ENCODE assay signal across 9 cellular contexts in the genomic region with DNA sequence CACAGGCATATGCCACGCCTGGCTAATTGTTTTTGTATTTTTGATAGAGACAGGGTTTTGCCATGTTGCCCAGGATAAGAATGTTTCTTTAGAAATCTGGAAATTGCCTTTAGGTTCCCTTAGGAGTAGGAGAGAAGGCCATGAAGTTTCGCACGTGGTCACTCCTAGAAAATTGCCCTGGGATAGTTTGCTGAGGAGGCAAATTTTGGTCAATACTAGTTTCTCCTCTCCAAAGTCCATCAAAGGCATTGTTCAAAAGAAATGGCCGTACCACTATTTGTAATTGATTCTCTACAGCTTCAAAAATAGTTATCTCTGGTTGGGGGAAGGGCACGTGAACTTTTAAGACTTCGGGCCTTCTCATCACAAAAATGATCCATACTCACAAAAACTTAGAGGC. TPM values are rescaled to one million over a fixed set of nuclear protein-coding genes. Genes with fewer than 3 reads are reported as not detected.
DNase-seq lines count a peak whose midpoint lies in the region; TF ChIP-seq lines count a peak whose summit lies in the region.
"Had no signal": no experiment of that assay in that cellular context is flagged by ENCODE, and none has a peak within 500 bp of the region (broad histone marks: within the 10 kb centered on the region; RNA-seq: fewer than 3 reads in every experiment).

No MANE protein-coding gene starts in this region.

- H3K9me3 Mint-ChIP-seq in activated T-helper 2 cell treated with anti-CD3 and anti-CD28 coated beads, Interferon-gamma antibody, Interleukin-2, Interleukin-4, amounts not matched to agents 10 μg/mL and 5 μg/mL and 100 μg/mL, durations not matched to agents 14 hours and 24 hours and 36 hours = no peaks in the 10 kb centered on the region
- H3K9me3 Mint-ChIP-seq in nephron = no peaks in the 10 kb centered on the region
- H3K9me3 Mint-ChIP-seq: H9 had no signal

- no peaks in the 10 kb centered on the region for H3K27me3 Mint-ChIP-seq in activated T-helper 2 cell treated with anti-CD3 and anti-CD28 coated beads, Interferon-gamma antibody, Interleukin-2, Interleukin-4, amounts not matched to agents 10 μg/mL and 5 μg/mL and 100 μg/mL, durations not matched to agents 14 hours and 24 hours and 36 hours (ENCODE audit: low read depth)
- no peaks in the 10 kb centered on the region for H3K27me3 Mint-ChIP-seq in nephron (ENCODE audit: low read depth)

- peak overlapping the region; percentile 79 for H3K27ac Mint-ChIP-seq in activated T-helper 2 cell treated with anti-CD3 and anti-CD28 coated beads, Interferon-gamma antibody, Interleukin-2, Interleukin-4, amounts not matched to agents 10 μg/mL and 5 μg/mL and 100 μg/mL, durations not matched to agents 14 hours and 24 hours and 36 hours
- H3K27ac Mint-ChIP-seq in nephron = peak overlapping the region in 2 of 3 experiments; percentile 51 to 97

- peak overlapping the region; percentile 57 for H3K4me2 ChIP-seq in DOHH2 (ENCODE audit: low read length)

- H3K4me1 ChIP-seq in DOHH2 (ENCODE audit: control insufficient read depth, low read length) = peaks cover 31% of the 10 kb centered on the region
- peaks cover 8% of the 10 kb centered on the region for H3K4me1 ChIP-seq in BE2C

- H3K36me3 ChIP-seq in DOHH2 (ENCODE audit: control insufficient read depth, low read length) (peaks cover 37% of the 10 kb centered on the region), BE2C (peaks cover 9% of the 10 kb centered on the region)

- H3K79me2 ChIP-seq in DOHH2 (ENCODE audit: control insufficient read depth, low read length) = peaks cover 42% of the 10 kb centered on the region

- no peaks in the 10 kb centered on the region for H3F3A ChIP-seq in DOHH2 (ENCODE audit: control insufficient read depth, insufficient read depth)

- H3K27me3 ChIP-seq in DOHH2 (ENCODE audit: control insufficient read depth, low read length) = no peaks in the 10 kb centered on the region
- H3K27me3 ChIP-seq in BE2C = no peaks in the 10 kb centered on the region

- H3K27ac ChIP-seq in C4-2B (peak overlapping the region; percentile 97), DOHH2 (ENCODE audit: low read depth, low read length) (no peak overlapping the region; the same call in 1 of the 2 replicates)
- H3K27ac ChIP-seq: HL-60 had no signal

- peaks cover 20% of the 10 kb centered on the region for H3K4me1 Mint-ChIP-seq in activated T-helper 2 cell treated with anti-CD3 and anti-CD28 coated beads, Interferon-gamma antibody, Interleukin-2, Interleukin-4, amounts not matched to agents 10 μg/mL and 5 μg/mL and 100 μg/mL, durations not matched to agents 14 hours and 24 hours and 36 hours (ENCODE audit: low read depth)
- H3K4me1 Mint-ChIP-seq in nephron = peaks cover 13% of the 10 kb centered on the region

- TF ChIP-seq CTCF in C4-2B (conservative IDR thresholded peaks at IDR 0.05) (no peak), DOHH2 (IDR thresholded peaks at IDR 0.05; ENCODE audit: low read depth, low read length, poor library complexity, severe bottlenecking) (no peak), nephron (IDR thresholded peaks at IDR 0.05; ENCODE audit: unreplicated experiment in 3 of 3) (no peak), BE2C (IDR thresholded peaks at IDR 0.05; ENCODE audit: low read depth, low read length) (no peak)

- H3K36me3 Mint-ChIP-seq in activated T-helper 2 cell treated with anti-CD3 and anti-CD28 coated beads, Interferon-gamma antibody, Interleukin-2, Interleukin-4, amounts not matched to agents 10 μg/mL and 5 μg/mL and 100 μg/mL, durations not matched to agents 14 hours and 24 hours and 36 hours (ENCODE audit: low read depth) = peaks cover 28% of the 10 kb centered on the region
- H3K36me3 Mint-ChIP-seq in nephron (ENCODE audit: low read depth) = peaks cover 16% of the 10 kb centered on the region

- H4K20me1 ChIP-seq in DOHH2 (ENCODE audit: control insufficient read depth, insufficient read depth, low read depth, low read length) = 0 out of 2 replicates have a peak, but pooled peaks cover 3% of the 10 kb centered on the region

- H3K4me3 ChIP-seq in DOHH2 (ENCODE audit: low read length) (no peak overlapping the region), BE2C (ENCODE audit: low read depth, low read length) (no peak overlapping the region)

- no peak for DNase-seq in activated T-helper 2 cell treated with anti-CD3 and anti-CD28 coated beads, Interferon-gamma antibody, Interleukin-2, Interleukin-4, amounts not matched to agents 10 μg/mL and 5 μg/mL and 100 μg/mL, durations not matched to agents 14 hours and 24 hours and 36 hours (ENCODE audit: low spot score)
- DNase-seq in HCEC 1CT (no peak), BE2C (no peak), medulla oblongata (ENCODE audit: extremely low spot score) (no peak)

- intact Hi-C loops in activated T-helper 2 cell treated with anti-CD3 and anti-CD28 coated beads, Interferon-gamma antibody, Interleukin-2, Interleukin-4, amounts not matched to agents 10 μg/mL and 5 μg/mL and 100 μg/mL, durations not matched to agents 14 hours and 24 hours and 36 hours (cut with micrococcal nuclease) = loop anchor here (1.0 to 5.0 kb wide), 7 partner anchors 51 to 277 kb away; partner anchors contain the start of genes CCNB1 and CDK7

- H3K9me3 ChIP-seq in DOHH2 (ENCODE audit: control insufficient read depth, insufficient read depth, low read length) = no peaks in the 10 kb centered on the region
- H3K9me3 ChIP-seq in BE2C = no peaks in the 10 kb centered on the region

- no peak overlapping the region for H3K4me3 Mint-ChIP-seq in activated T-helper 2 cell treated with anti-CD3 and anti-CD28 coated beads, Interferon-gamma antibody, Interleukin-2, Interleukin-4, amounts not matched to agents 10 μg/mL and 5 μg/mL and 100 μg/mL, durations not matched to agents 14 hours and 24 hours and 36 hours (ENCODE audit: low read depth)
- peak overlapping the region; percentile 51 to 94 (median 57) for H3K4me3 Mint-ChIP-seq in nephron

- H3K9me2 ChIP-seq in DOHH2 (replicated peaks; ENCODE audit: control insufficient read depth, low read length) = no peaks in the 10 kb centered on the region

RNA-seq across cellular contexts. Expression of gene SLC30A5, which starts 0.8 kb away (rescaled TPM):
- 59.6 and 64.1 TPM in 2 replicates for total RNA-seq in activated T-helper 2 cell treated with anti-CD3 and anti-CD28 coated beads, Interferon-gamma antibody, Interleukin-2, Interleukin-4, amounts not matched to agents 10 μg/mL and 5 μg/mL and 100 μg/mL, durations not matched to agents 14 hours and 24 hours and 36 hours
- 104 TPM for polyA plus RNA-seq in BE2C (2012; ENCODE audit: insufficient read depth, insufficient read length, low read depth)
